In genomic region chr2:160479269-160479668, GRCh38 we compare ENCODE assay signal across 22 cellular contexts. TPM values are rescaled to one million over a fixed set of nuclear protein-coding genes. Genes with fewer than 3 reads are reported as not detected.
DNase-seq lines count a peak whose midpoint lies in the region; ATAC-seq, FAIRE-seq and TF ChIP-seq lines count a peak whose summit lies in the region.
"Had no signal": no experiment of that assay in that cellular context is flagged by ENCODE, and none has a peak within 500 bp of the region (broad histone marks: within the 10 kb centered on the region; RNA-seq: fewer than 3 reads in every experiment).

No MANE protein-coding gene starts in this region.

- H3K4ac ChIP-seq in mesenchymal stem cell (ENCODE audit: low read depth in 1 of 2, low read length in 2 of 2), result peak overlapping the region in 1 of 2 experiments; percentile 49

- no peak for TF ChIP-seq EP300 in SK-N-SH (IDR thresholded peaks at IDR 0.05; ENCODE audit: borderline replicate concordance in 1 of 2, low read depth in 1 of 2, low read length in 1 of 2)

- WGBS in mesenchymal stem cell, result 98% methylated on average over 3 of the region's 3 CpGs
- WGBS in SK-N-SH (ENCODE audit: low lambda C conversion rate), result 100% methylated on average over 1 of the region's 3 CpGs

- H3K9me3 Mint-ChIP-seq in activated T-helper 17 cell treated with anti-CD3 and anti-CD28 coated beads, Interleukin-2, amount 50 U/mL, for 72 hours, result no peaks in the 10 kb centered on the region
- H3K9me3 Mint-ChIP-seq: activated B cell treated with CpG ODN at 0.5 μM for 24 hours, immature natural killer cell had no signal

- peaks cover 22% of the 10 kb centered on the region for H3K4me1 Mint-ChIP-seq in activated T-helper 17 cell treated with anti-CD3 and anti-CD28 coated beads, Interleukin-2, amount 50 U/mL, for 72 hours
- H3K4me1 Mint-ChIP-seq: activated B cell treated with CpG ODN at 0.5 μM for 24 hours had no signal

- H4K20me1 ChIP-seq in SK-N-SH (ENCODE audit: insufficient read depth), result peaks cover 88% of the 10 kb centered on the region

- intact Hi-C loops in Right ventricle myocardium superior (cut with DNase I), result no loop called here
- intact Hi-C loops in cardiac septum (cut with DNase I), result no loop called here
- intact Hi-C loops in upper lobe of right lung (cut with DNase I), result no loop called here

- H4K8ac ChIP-seq in mesenchymal stem cell (ENCODE audit: low read length), result peak overlapping the region; percentile 1

- peaks cover 4% of the 10 kb centered on the region for H3K36me3 Mint-ChIP-seq in activated T-helper 17 cell treated with anti-CD3 and anti-CD28 coated beads, Interleukin-2, amount 50 U/mL, for 72 hours (ENCODE audit: low read depth)
- H3K36me3 Mint-ChIP-seq: immature natural killer cell had no signal

- TF ChIP-seq RAD21 in SK-N-SH (IDR thresholded peaks at IDR 0.05; ENCODE audit: low read length), result no peak

- H3K79me1 ChIP-seq in mesenchymal stem cell (replicated peaks; ENCODE audit: low read length, poor library complexity, severe bottlenecking), result peaks cover 9% of the 10 kb centered on the region

- H3K36me3 ChIP-seq in mesenchymal stem cell (ENCODE audit: control insufficient read depth in 1 of 2, insufficient read depth in 2 of 2, low read depth in 1 of 2, low read length in 2 of 2), result peaks cover 3 to 8% of the 10 kb centered on the region in 2 experiments
- no peaks in the 10 kb centered on the region for H3K36me3 ChIP-seq in upper lobe of right lung
- peaks cover 0 to 5% of the 10 kb centered on the region in 2 experiments for H3K36me3 ChIP-seq in SK-N-SH (replicated peaks in 1 of 2; ENCODE audit: control insufficient read depth in 1 of 2, insufficient read depth in 2 of 2, low read length in 1 of 2)
- H3K36me3 ChIP-seq: adrenal gland, HAP-1, left lung had no signal

- ATAC-seq in Right ventricle myocardium superior (ENCODE audit: poor library complexity), result peak; percentile 34
- ATAC-seq in activated T-helper 17 cell treated with anti-CD3 and anti-CD28 coated beads, Interleukin-2, amount 50 U/mL, for 72 hours (replicated peaks), result no peak
- no peak for ATAC-seq in upper lobe of right lung
- ATAC-seq in activated CD4-positive, CD25-positive, alpha-beta regulatory T cell treated with anti-CD3 and anti-CD28 coated beads, Interleukin-2, amount 50 U/mL, for 24 hours, result no peak
- ATAC-seq: K562, left lung had no signal

- H3K27me3 ChIP-seq in mesenchymal stem cell (ENCODE audit: control insufficient read depth in 1 of 2, insufficient read depth in 1 of 2, low read length in 2 of 2) (no peaks in the 10 kb centered on the region), upper lobe of right lung (no peaks in the 10 kb centered on the region), SK-N-SH (ENCODE audit: insufficient read depth) (no peaks in the 10 kb centered on the region)
- H3K27me3 ChIP-seq: adrenal gland, left lung had no signal

- no peak for DNase-seq in Right ventricle myocardium superior
- no peak for DNase-seq in cardiac septum (ENCODE audit: low spot score)
- no peak for DNase-seq in mesenchymal stem cell
- DNase-seq in upper lobe of right lung, result no peak
- no peak for DNase-seq in SK-N-SH
- no peak for DNase-seq in H54 (ENCODE audit: insufficient read length, low spot score)
- DNase-seq: activated B cell treated with CpG ODN at 0.5 μM for 24 hours; adrenal gland; DMS 273 treated with DMSO at 0.1 percent for 48 hours; immature natural killer cell; left lung; NCI-H2171; NCI-H524 treated with DMSO at 0.1 percent for 48 hours; stimulated activated CD4-positive, alpha-beta T cell treated with anti-CD3 and anti-CD28 coated beads, Interleukin-1b, Interleukin-23, amount 100 ng/mL, for 48 hours; T1000 had no signal

- TF ChIP-seq POLR2A in H54 (IDR thresholded peaks at IDR 0.05; ENCODE audit: low read depth, low read length), result no peak

- CTCF ChIA-PET in SK-N-SH (lab: Yijun Ruan, JAX), result interaction anchor here (1.1 to 1.5 kb wide), 4 partner anchors 33 to 512 kb away, joined by 3 to 5 read pairs (median 4); no protein-coding TSS in a partner anchor

- H3K4me3 ChIP-seq in mesenchymal stem cell (ENCODE audit: insufficient read depth in 1 of 2, low read depth in 1 of 2, low read length in 2 of 2) (no peak overlapping the region), upper lobe of right lung (no peak overlapping the region), SK-N-SH (ENCODE audit: low read depth in 2 of 2, low read length in 1 of 2) (no peak overlapping the region)
- H3K4me3 ChIP-seq: adrenal gland, HAP-1, K562, left lung had no signal

- no peaks in the 10 kb centered on the region for H3K27me3 Mint-ChIP-seq in activated T-helper 17 cell treated with anti-CD3 and anti-CD28 coated beads, Interleukin-2, amount 50 U/mL, for 72 hours
- H3K27me3 Mint-ChIP-seq: progenitor cell of endocrine pancreas had no signal

- H3K9ac ChIP-seq in mesenchymal stem cell (ENCODE audit: low read length), result no peak overlapping the region
- H3K9ac ChIP-seq in SK-N-SH, result no peak overlapping the region

- H3K4me2 ChIP-seq in mesenchymal stem cell (ENCODE audit: low read length, poor library complexity, severe bottlenecking) (no peak overlapping the region), SK-N-SH (no peak overlapping the region)

- H3K4me1 ChIP-seq in mesenchymal stem cell (ENCODE audit: control insufficient read depth, insufficient read depth, low read depth, low read length), result peaks cover 14% of the 10 kb centered on the region
- peaks cover 39% of the 10 kb centered on the region for H3K4me1 ChIP-seq in upper lobe of right lung
- H3K4me1 ChIP-seq in SK-N-SH (ENCODE audit: control insufficient read depth in 1 of 2, insufficient read depth in 2 of 2, low read depth in 1 of 2, low read length in 1 of 2), result peaks cover 15 to 31% of the 10 kb centered on the region in 2 experiments; a peak in 3 of 4 replicates

- H2AK5ac ChIP-seq in mesenchymal stem cell (ENCODE audit: low read length, severe bottlenecking), result peak overlapping the region; percentile 53

- peaks cover 100% of the 10 kb centered on the region for H3K79me2 ChIP-seq in SK-N-SH (ENCODE audit: insufficient read depth)

- peak overlapping the region; percentile 8 for H2BK120ac ChIP-seq in mesenchymal stem cell (ENCODE audit: low read depth, low read length)

- peak overlapping the region; percentile 18 to 49 for H2BK12ac ChIP-seq in mesenchymal stem cell (ENCODE audit: low read length in 2 of 2)

- H3K14ac ChIP-seq in mesenchymal stem cell (ENCODE audit: low read length in 2 of 2), result no peak overlapping the region

- no peaks in the 10 kb centered on the region for H3K9me2 ChIP-seq in SK-N-SH

- no peak for FAIRE-seq in H54 (lab: Jason Lieb, UNC)
- FAIRE-seq: K562 had no signal

- peaks cover 6% of the 10 kb centered on the region for H3F3A ChIP-seq in SK-N-SH (replicated peaks; ENCODE audit: insufficient read depth)

- no peak overlapping the region for H2BK5ac ChIP-seq in mesenchymal stem cell (ENCODE audit: low read depth, low read length, poor library complexity, severe bottlenecking)

- H3K9me3 ChIP-seq in mesenchymal stem cell (ENCODE audit: control insufficient read depth, low read length) (no peaks in the 10 kb centered on the region), upper lobe of right lung (no peaks in the 10 kb centered on the region), SK-N-SH (no peaks in the 10 kb centered on the region)
- H3K9me3 ChIP-seq: adrenal gland, HAP-1, left lung had no signal

- POLR2A ChIA-PET in SK-N-SH (lab: Yijun Ruan, JAX), result no interaction called here

- peak overlapping the region in 1 of 2 experiments; percentile 48 for H3K23ac ChIP-seq in mesenchymal stem cell (ENCODE audit: low read length in 2 of 2)

- no peak overlapping the region for H2AFZ ChIP-seq in mesenchymal stem cell (ENCODE audit: low read depth, low read length)
- no peak overlapping the region for H2AFZ ChIP-seq in SK-N-SH (ENCODE audit: low read depth)

- peak overlapping the region; percentile 33 for H3K4me3 Mint-ChIP-seq in activated T-helper 17 cell treated with anti-CD3 and anti-CD28 coated beads, Interleukin-2, amount 50 U/mL, for 72 hours
- H3K4me3 Mint-ChIP-seq: activated B cell treated with CpG ODN at 0.5 μM for 24 hours, CD14-positive monocyte, immature natural killer cell had no signal

- H4K91ac ChIP-seq in mesenchymal stem cell (ENCODE audit: low read length), result peak overlapping the region; percentile 43

- peak overlapping the region in 1 of 2 experiments; percentile 41 for H3K18ac ChIP-seq in mesenchymal stem cell (ENCODE audit: low read depth in 1 of 2, low read length in 2 of 2)

- H3K27ac Mint-ChIP-seq in activated T-helper 17 cell treated with anti-CD3 and anti-CD28 coated beads, Interleukin-2, amount 50 U/mL, for 72 hours, result peak overlapping the region; percentile 51
- H3K27ac Mint-ChIP-seq: activated B cell treated with CpG ODN at 0.5 μM for 24 hours, immature natural killer cell, progenitor cell of endocrine pancreas had no signal

- H3K27ac ChIP-seq in mesenchymal stem cell (ENCODE audit: low read length, poor library complexity, severe bottlenecking), result no peak overlapping the region
- peak overlapping the region; percentile 44 for H3K27ac ChIP-seq in upper lobe of right lung
- no peak overlapping the region; a peak in 1 of 4 replicates for H3K27ac ChIP-seq in SK-N-SH (ENCODE audit: low read depth in 2 of 2, low read length in 1 of 2)
- H3K27ac ChIP-seq: left lung, RWPE1 had no signal

- TF ChIP-seq CTCF in upper lobe of right lung (IDR thresholded peaks at IDR 0.05) (no peak), SK-N-SH (IDR thresholded peaks at IDR 0.05) (no peak)

- no peak overlapping the region for H2BK15ac ChIP-seq in mesenchymal stem cell (ENCODE audit: low read depth, poor library complexity, severe bottlenecking)

TF ChIP-seq in SK-N-SH, 30 proteins besides CTCF, POLR2A, EP300 and RAD21 (continues in another document):
- no peak for TF ChIP-seq NRF1 (IDR thresholded peaks at IDR 0.05; ENCODE audit: low read depth, low read length)
- no peak for TF ChIP-seq USF2 (IDR thresholded peaks at IDR 0.05; ENCODE audit: borderline replicate concordance, low read depth, low read length)
- TF ChIP-seq FOXJ3 (CRISPR knock-in tag; IDR thresholded peaks at IDR 0.05), result no peak
- TF ChIP-seq RFX5 (IDR thresholded peaks at IDR 0.05; ENCODE audit: low read length), result no peak

RNA-seq across cellular contexts. Expression of gene RBMS1, which starts 14.3 kb away (rescaled TPM):
- total RNA-seq in Right ventricle myocardium superior (53.0 TPM), cardiac septum (75.3 TPM), upper lobe of right lung (102 TPM)
- total RNA-seq in activated T-helper 17 cell treated with anti-CD3 and anti-CD28 coated beads, Interleukin-2, amount 50 U/mL, for 72 hours, result 10 to 100 TPM; 45.0 to 62.1 TPM
- polyA plus RNA-seq in mesenchymal stem cell (2013, experiment 1 of 2), result 159 TPM
- 180 TPM for polyA plus RNA-seq in mesenchymal stem cell (2013, experiment 2 of 2)
- 56.5 and 63.8 TPM in 2 replicates for polyA plus RNA-seq in SK-N-SH (2012; rRNA removed)
- 61.4 and 63.8 TPM in 2 replicates for polyA plus RNA-seq in SK-N-SH (2012; cell fraction: cytosol; rRNA removed)
- 46.6 and 88.8 TPM in 2 replicates for polyA plus RNA-seq in SK-N-SH (2012; cell fraction: nucleus; rRNA removed)
